In genomic region chr2:168781191-168781818, GRCh38 we compare ENCODE assay signal across 14 cellular contexts. TPM values are rescaled to one million over a fixed set of nuclear protein-coding genes. Genes with fewer than 3 reads are reported as not detected.
"Had no signal": no experiment of that assay in that cellular context is flagged by ENCODE, and none has a peak within 500 bp of the region (broad histone marks: within the 10 kb centered on the region; RNA-seq: fewer than 3 reads in every experiment).

No MANE protein-coding gene starts in this region.

- DNase-seq: activated CD4-positive, alpha-beta memory T cell treated with anti-CD3 and anti-CD28 coated beads, Interleukin-2, amount 10 ng/mL, durations not matched to agents 7 days and 5 days; activated CD4-positive, alpha-beta T cell treated with anti-CD3 and anti-CD28 coated beads for 36 hours; activated CD8-positive, alpha-beta memory T cell treated with anti-CD3 and anti-CD28 coated beads, Interleukin-2, amount 10 ng/mL, durations not matched to agents 7 days and 5 days; activated naive CD4-positive, alpha-beta T cell treated with Interleukin-2 at 50 U/mL for 16 hours; aorta; effector CD8-positive, alpha-beta T cell; esophagus squamous epithelium; mesendoderm; naive thymus-derived CD8-positive, alpha-beta T cell; ovary; stimulated activated CD4-positive, alpha-beta T cell treated with anti-CD3 and anti-CD28 coated beads, Interleukin-4, amount 100 ng/mL, for 1 hour; WERI-Rb-1 had no signal

- H3K27me3 ChIP-seq: esophagus squamous epithelium, ovary, right lobe of liver had no signal

- H3K27ac ChIP-seq: esophagus squamous epithelium, ovary, right lobe of liver, WERI-Rb-1 had no signal

- H3K36me3 ChIP-seq: esophagus squamous epithelium, ovary, right lobe of liver, WERI-Rb-1 had no signal

- H3K9me3 ChIP-seq: esophagus squamous epithelium, ovary, right lobe of liver had no signal

- H3K4me3 ChIP-seq: esophagus squamous epithelium, ovary, right lobe of liver, smooth muscle cell had no signal

RNA-seq across cellular contexts. Expression of gene NOSTRIN, which starts 21.1 kb away (rescaled TPM):
- total RNA-seq: activated CD4-positive, alpha-beta memory T cell treated with anti-CD3 and anti-CD28 coated beads, Interleukin-2, amount 10 ng/mL, durations not matched to agents 7 days and 5 days; activated CD4-positive, alpha-beta T cell treated with anti-CD3 and anti-CD28 coated beads for 36 hours; activated CD8-positive, alpha-beta memory T cell treated with anti-CD3 and anti-CD28 coated beads, Interleukin-2, amount 10 ng/mL, durations not matched to agents 7 days and 5 days; smooth muscle cell had no signal
- polyA plus RNA-seq: naive thymus-derived CD8-positive, alpha-beta T cell had no signal
